In the genomic region with DNA sequence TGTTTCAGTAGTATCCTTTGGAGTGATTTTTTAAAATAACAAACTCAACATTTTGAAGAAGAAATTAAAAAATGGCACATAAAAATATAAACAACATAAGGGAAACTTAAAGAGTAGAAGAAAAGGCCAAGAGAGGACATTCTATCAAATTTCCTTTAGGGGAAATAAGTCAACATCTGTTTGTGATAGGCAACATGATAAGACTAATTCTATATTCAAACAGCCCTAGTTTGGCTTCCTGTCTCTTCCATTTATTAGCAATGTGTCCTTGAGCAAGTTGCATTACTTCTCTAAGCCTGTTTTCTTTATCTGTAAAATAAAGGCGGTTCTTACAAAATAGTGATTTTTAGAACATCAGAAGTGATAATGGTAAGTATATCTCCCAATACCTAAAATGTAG, we compare ENCODE assay signal across 18 cellular contexts. TPM values are rescaled to one million over a fixed set of nuclear protein-coding genes. Genes with fewer than 3 reads are reported as not detected.
"Had no signal": no experiment of that assay in that cellular context is flagged by ENCODE, and none has a peak within 500 bp of the region (broad histone marks: within the 10 kb centered on the region; RNA-seq: fewer than 3 reads in every experiment).

No MANE protein-coding gene starts in this region.

- H3K27me3 ChIP-seq: breast epithelium, Peyer's patch had no signal

- H3K4me1 ChIP-seq: breast epithelium, Peyer's patch had no signal

- DNase-seq: activated CD4-positive, alpha-beta memory T cell treated with anti-CD3 and anti-CD28 coated beads, Interleukin-2, amount 10 ng/mL, durations not matched to agents 7 days and 5 days; activated CD4-positive, alpha-beta T cell treated with anti-CD3 and anti-CD28 coated beads for 36 hours; activated CD4-positive, alpha-beta T cell treated with anti-CD3 and anti-CD28 coated beads, Interleukin-2, amount 50 U/mL, for 1 hour; activated CD8-positive, alpha-beta memory T cell treated with anti-CD3 and anti-CD28 coated beads, Interleukin-2, amount 50 U/mL, for 4 hours; activated T-cell treated with anti-CD3 and anti-CD28 coated beads, Interleukin-2, amount 50 U/mL, for 72 hours; aorta; Kasumi-1; NCI-H1417; NCI-H2029 treated with DMSO at 0.1 percent for 48 hours; NCI-H510A treated with DMSO at 0.1 percent for 48 hours; T-helper 1 cell; WERI-Rb-1 had no signal

- H3K27ac ChIP-seq: breast epithelium, Peyer's patch, RWPE1, WERI-Rb-1 had no signal

- H3K4me3 ChIP-seq: breast epithelium, K562, Peyer's patch had no signal

- H3K36me3 ChIP-seq: breast epithelium, Peyer's patch, WERI-Rb-1 had no signal

- H3K9me3 ChIP-seq: breast epithelium, Peyer's patch had no signal

RNA-seq across cellular contexts. Expression of gene TYRP1, which starts 24.7 kb away (rescaled TPM):
- total RNA-seq: activated CD4-positive, alpha-beta memory T cell treated with anti-CD3 and anti-CD28 coated beads, Interleukin-2, amount 10 ng/mL, durations not matched to agents 7 days and 5 days; activated CD4-positive, alpha-beta T cell treated with anti-CD3 and anti-CD28 coated beads for 36 hours; activated T-cell treated with anti-CD3 and anti-CD28 coated beads, Interleukin-2, amount 50 U/mL, for 72 hours; activated T-helper 2 cell treated with anti-CD3 and anti-CD28 coated beads, Interferon-gamma antibody, Interleukin-2, Interleukin-4, amounts not matched to agents 10 μg/mL and 5 μg/mL and 100 μg/mL, durations not matched to agents 14 hours and 24 hours and 36 hours; breast epithelium; K562; T-helper 2 cell treated with Interferon-gamma antibody and Interleukin-4, amounts not matched to agents 100 ng/mL and 5 ng/mL, for 36 hours had no signal

RNA-seq across cellular contexts. Expression of gene LURAP1L, which starts 56.9 kb away (rescaled TPM):
- total RNA-seq: activated CD4-positive, alpha-beta memory T cell treated with anti-CD3 and anti-CD28 coated beads, Interleukin-2, amount 10 ng/mL, durations not matched to agents 7 days and 5 days; activated CD4-positive, alpha-beta T cell treated with anti-CD3 and anti-CD28 coated beads for 36 hours; activated T-cell treated with anti-CD3 and anti-CD28 coated beads, Interleukin-2, amount 50 U/mL, for 72 hours; activated T-helper 2 cell treated with anti-CD3 and anti-CD28 coated beads, Interferon-gamma antibody, Interleukin-2, Interleukin-4, amounts not matched to agents 10 μg/mL and 5 μg/mL and 100 μg/mL, durations not matched to agents 14 hours and 24 hours and 36 hours; T-helper 2 cell treated with Interferon-gamma antibody and Interleukin-4, amounts not matched to agents 100 ng/mL and 5 ng/mL, for 36 hours had no signal
